18 cellular contexts compared by ENCODE assay signal in the genomic region with DNA sequence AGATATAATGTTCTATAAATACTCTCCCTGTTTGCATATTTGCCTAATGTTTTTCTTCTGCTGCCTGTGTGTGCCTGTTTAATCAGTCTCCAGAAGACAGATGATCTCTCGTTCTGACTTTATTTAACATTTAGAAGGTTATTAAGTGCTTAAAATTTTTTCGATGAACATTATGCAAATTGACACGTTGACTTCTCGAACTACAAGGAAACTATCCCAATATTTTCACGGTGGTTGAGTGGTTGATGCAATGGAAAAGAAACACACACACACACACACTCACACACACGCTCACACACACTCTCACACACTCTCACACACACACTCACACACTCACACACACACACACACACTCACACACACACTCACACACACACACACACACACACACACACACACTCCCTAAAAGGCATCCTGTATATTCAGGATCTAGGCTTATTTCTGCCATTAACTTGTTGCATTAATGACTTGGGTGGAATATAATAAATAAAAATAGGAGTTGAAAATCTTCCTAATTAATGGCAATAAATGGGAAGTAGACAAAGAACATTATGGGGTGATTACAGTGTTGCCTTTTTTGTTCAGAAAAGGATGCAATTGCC.
"Had no signal": no experiment of that assay in that cellular context is flagged by ENCODE, and none has a peak within 500 bp of the region (broad histone marks: within the 10 kb centered on the region; RNA-seq: fewer than 3 reads in every experiment).

No MANE protein-coding gene starts in this region.

- H3K79me2 ChIP-seq: hepatocyte, parathyroid adenoma had no signal

- H3K27ac Mint-ChIP-seq: activated CD4-positive, alpha-beta T cell treated with anti-CD3 and anti-CD28 coated beads for 36 hours; activated CD8-positive, alpha-beta T cell treated with anti-CD3 and anti-CD28 coated beads for 36 hours; activated T-cell treated with anti-CD3 and anti-CD28 coated beads, Interleukin-2, amount 50 U/mL, for 72 hours; dendritic cell treated with granulocyte-macrophage colony-stimulating factor and Interleukin-4, amounts not matched to agents 40 ng/mL and 50 ng/mL, for 4 days; effector memory CD8-positive, alpha-beta T cell; T-cell had no signal

- H3K9me3 Mint-ChIP-seq: activated CD8-positive, alpha-beta T cell treated with anti-CD3 and anti-CD28 coated beads for 36 hours; activated T-cell treated with anti-CD3 and anti-CD28 coated beads, Interleukin-2, amount 50 U/mL, for 72 hours; dendritic cell treated with granulocyte-macrophage colony-stimulating factor and Interleukin-4, amounts not matched to agents 40 ng/mL and 50 ng/mL, for 4 days; effector memory CD8-positive, alpha-beta T cell; neural crest cell; T-cell had no signal

- H3K27me3 ChIP-seq: tibial nerve, vagina had no signal

- H3K4me1 Mint-ChIP-seq: T-cell had no signal

- H3K9ac ChIP-seq: parathyroid adenoma had no signal

- ATAC-seq: activated CD4-positive, alpha-beta T cell treated with anti-CD3 and anti-CD28 coated beads for 36 hours; activated CD8-positive, alpha-beta T cell treated with anti-CD3 and anti-CD28 coated beads for 36 hours; activated T-cell treated with anti-CD3 and anti-CD28 coated beads, Interleukin-2, amount 50 U/mL, for 72 hours; effector memory CD8-positive, alpha-beta T cell; T-cell had no signal

- H3K9me3 ChIP-seq: tibial nerve, vagina had no signal

- H3K27ac ChIP-seq: hepatocyte, parathyroid adenoma, vagina, VCaP had no signal

- H3K36me3 ChIP-seq: tibial nerve, vagina had no signal

- H3K4me1 ChIP-seq: parathyroid adenoma, vagina had no signal

- H3K36me3 Mint-ChIP-seq: T-cell had no signal

- H2AFZ ChIP-seq: hepatocyte, parathyroid adenoma had no signal

- H3K4me3 ChIP-seq: hepatocyte, skin epidermis, tibial nerve, vagina had no signal

- H3K4me2 ChIP-seq: hepatocyte had no signal

- H3K4me3 Mint-ChIP-seq: activated CD4-positive, alpha-beta T cell treated with anti-CD3 and anti-CD28 coated beads for 36 hours; activated CD8-positive, alpha-beta T cell treated with anti-CD3 and anti-CD28 coated beads for 36 hours; activated T-cell treated with anti-CD3 and anti-CD28 coated beads, Interleukin-2, amount 50 U/mL, for 72 hours; dendritic cell treated with granulocyte-macrophage colony-stimulating factor and Interleukin-4, amounts not matched to agents 40 ng/mL and 50 ng/mL, for 4 days; effector memory CD8-positive, alpha-beta T cell; neural crest cell; T-cell had no signal

- DNase-seq: activated CD4-positive, alpha-beta T cell treated with anti-CD3 and anti-CD28 coated beads for 36 hours; activated CD8-positive, alpha-beta memory T cell treated with anti-CD3 and anti-CD28 coated beads, Interleukin-2, amount 50 U/mL, for 4 hours; activated CD8-positive, alpha-beta T cell treated with anti-CD3 and anti-CD28 coated beads for 36 hours; activated T-cell treated with anti-CD3 and anti-CD28 coated beads, Interleukin-2, amount 50 U/mL, for 72 hours; aorta; central memory CD4-positive, alpha-beta T cell; effector memory CD8-positive, alpha-beta T cell; erythroblast; foreskin melanocyte; T-cell had no signal
